ENCODE assay signal across 8 cellular contexts in genomic region chr1:39653546-39654031, GRCh38. TPM values are rescaled to one million over a fixed set of nuclear protein-coding genes. Genes with fewer than 3 reads are reported as not detected.
DNase-seq lines count a peak whose midpoint lies in the region; ATAC-seq and TF ChIP-seq lines count a peak whose summit lies in the region.

No MANE protein-coding gene starts in this region.

- POLR2A ChIA-PET in BJ (lab: Charles Lee) (interaction anchor here (0.6 kb wide), 1 partner anchor 79 kb away, joined by 3 read pairs; no protein-coding TSS in a partner anchor), HCT116 (lab: Charles Lee) (interaction anchor here (1.1 kb wide), 1 partner anchor 47 kb away, joined by 5 read pairs; no protein-coding TSS in a partner anchor)
- POLR2A ChIA-PET in activated CD4-positive, alpha-beta memory T cell treated with anti-CD3 and anti-CD28 coated beads for 36 hours (lab: Charles Lee): interaction anchor here (0.6 kb wide), 1 partner anchor 77 kb away, joined by 3 read pairs; no protein-coding TSS in a partner anchor

- TF ChIP-seq RAD21 in HCT116 (IDR thresholded peaks at IDR 0.05; ENCODE audit: low read depth): peak; percentile 91

- H3K9me2 ChIP-seq in HCT116 (ENCODE audit: insufficient read depth): no peaks in the 10 kb centered on the region

- H2BK120ac ChIP-seq in mesendoderm (ENCODE audit: low read depth, low read length): no peak overlapping the region

- H4K20me1 ChIP-seq in HCT116 (ENCODE audit: insufficient read depth): no peaks in the 10 kb centered on the region

- H3K79me1 ChIP-seq in mesendoderm (ENCODE audit: low read length): no peaks in the 10 kb centered on the region

- H3K18ac ChIP-seq in mesendoderm (ENCODE audit: low read length): no peak overlapping the region

- no peaks in the 10 kb centered on the region for H3K9me3 ChIP-seq in HCT116 (ENCODE audit: control insufficient read depth in 1 of 2, insufficient read depth in 1 of 2, low read depth in 1 of 2, low read length in 2 of 2)
- H3K9me3 ChIP-seq in effector memory CD4-positive, alpha-beta T cell (ENCODE audit: control insufficient read depth, low read length): no peaks in the 10 kb centered on the region

- BruUV-seq in HCT116 (replicated peaks; lab: Mats Ljungman, UMichigan): no TSS peak

- TF ChIP-seq POLR2A in HCT116 (IDR thresholded peaks at IDR 0.05; ENCODE audit: borderline replicate concordance, extremely low read depth, insufficient read depth, insufficient read length): no peak

- H3K4me2 ChIP-seq in HCT116 (ENCODE audit: low read length) (peak overlapping the region; percentile 38), mesendoderm (ENCODE audit: low read length) (no peak overlapping the region)

- peak overlapping the region; percentile 82 for H2AFZ ChIP-seq in HCT116 (ENCODE audit: low read depth, low read length, poor library complexity, severe bottlenecking)

- peaks cover 0 to 19% of the 10 kb centered on the region in 2 experiments; a peak in 2 of 4 replicates for H3K4me1 ChIP-seq in HCT116 (ENCODE audit: control insufficient read depth in 1 of 2, insufficient read depth in 2 of 2, low read length in 2 of 2)
- no peaks in the 10 kb centered on the region for H3K4me1 ChIP-seq in effector memory CD4-positive, alpha-beta T cell (ENCODE audit: control insufficient read depth, insufficient read depth, low read length, poor library complexity, severe bottlenecking)
- no peaks in the 10 kb centered on the region for H3K4me1 ChIP-seq in mesendoderm (ENCODE audit: control insufficient read depth, low read depth, low read length)

- no peak overlapping the region for H4K5ac ChIP-seq in mesendoderm (ENCODE audit: low read length)

- peak; percentile 92 for TF ChIP-seq CTCF in BJ (IDR thresholded peaks at IDR 0.05; ENCODE audit: insufficient read depth, low read depth, low read length)
- peak; percentile 84 to 91 (median 87) for TF ChIP-seq CTCF in HCT116 (IDR thresholded peaks at IDR 0.05 in 2 of 3, conservative IDR thresholded peaks at IDR 0.05 in 1 of 3; ENCODE audit: borderline replicate concordance in 1 of 3, insufficient read depth in 1 of 3, low read depth in 2 of 3, low read length in 2 of 3)

- peak; percentile 20 for DNase-seq in BJ (ENCODE audit: low read depth)
- DNase-seq in HCT116 (ENCODE audit: low read depth, low spot score): peak; percentile 71
- DNase-seq in NCI-H748 treated with DMSO at 0.1 percent for 48 hours (lab: John Stamatoyannopoulos, UW): peak; percentile 99
- DNase-seq in activated CD4-positive, alpha-beta memory T cell treated with anti-CD3 and anti-CD28 coated beads for 36 hours: peak; percentile 88
- DNase-seq in effector memory CD4-positive, alpha-beta T cell: peak; percentile 28 to 53 (median 46)
- peak; percentile 87 for DNase-seq in mesendoderm
- peak; percentile 43 for DNase-seq in stimulated activated CD8-positive, alpha-beta memory T cell treated with anti-CD3 and anti-CD28 coated beads, Interleukin-15, amount 100 ng/mL, for 24 hours (ENCODE audit: low read depth)

- H2BK15ac ChIP-seq in mesendoderm (replicated peaks; ENCODE audit: low read depth): no peak overlapping the region

- no peak overlapping the region for H3K4ac ChIP-seq in mesendoderm (ENCODE audit: low read depth, low read length)

- H3K27ac Mint-ChIP-seq in activated CD4-positive, alpha-beta memory T cell treated with anti-CD3 and anti-CD28 coated beads for 36 hours: no peak overlapping the region

- H3K56ac ChIP-seq in mesendoderm (ENCODE audit: low read length): no peak overlapping the region

- H3K4me3 ChIP-seq in BJ (ENCODE audit: low read depth, low read length) (no peak overlapping the region), HCT116 (replicated peaks in 1 of 2; ENCODE audit: low read depth in 1 of 2, low read length in 2 of 2) (no peak overlapping the region), mesendoderm (ENCODE audit: low read length) (no peak overlapping the region)
- no peak overlapping the region for H3K4me3 ChIP-seq in effector memory CD4-positive, alpha-beta T cell (ENCODE audit: insufficient read depth, low read depth, low read length, poor library complexity, severe bottlenecking)

- CTCF ChIA-PET in BJ (lab: Yijun Ruan, JAX): interaction anchor here (0.6 to 15.3 kb wide), 35 partner anchors 9 to 555 kb away, joined by 3 to 448 read pairs (median 5); partner anchors contain the start of genes HEYL, HPCAL4 and NT5C1A
- CTCF ChIA-PET in HCT116 (lab: Charles Lee): interaction anchor here (0.7 to 3.4 kb wide), 10 partner anchors 10 to 543 kb away, joined by 3 to 36 read pairs (median 4); partner anchors contain the start of gene HEYL
- CTCF ChIA-PET in activated CD4-positive, alpha-beta memory T cell treated with anti-CD3 and anti-CD28 coated beads for 36 hours (lab: Charles Lee): interaction anchor here (0.9 to 9.8 kb wide), 20 partner anchors 11 to 555 kb away, joined by 3 to 383 read pairs (median 5); partner anchors contain the start of genes HEYL and NT5C1A

- H3K23ac ChIP-seq in mesendoderm (ENCODE audit: low read length): no peak overlapping the region

- H4K8ac ChIP-seq in mesendoderm (ENCODE audit: low read depth, low read length): no peak overlapping the region

- WGBS in mesendoderm (ENCODE audit: extremely low coverage, insufficient coverage, low lambda C conversion rate): no CpG with 5 or more reads among the region's 8 CpGs

- H3K4me1 Mint-ChIP-seq in activated CD4-positive, alpha-beta memory T cell treated with anti-CD3 and anti-CD28 coated beads for 36 hours (ENCODE audit: low read depth): peaks cover 16% of the 10 kb centered on the region

- ATAC-seq in HCT116 (peak; percentile 69), GM18909 (IDR thresholded peaks at IDR 0.05; ENCODE audit: poor library complexity, unreplicated experiment) (no peak)

- RAD21 ChIA-PET in HCT116 (lab: Charles Lee; ENCODE audit: low non-redundant PET in 1 of 2, low total read pairs in 2 of 2, uncharacterized antibody in 2 of 2, unreplicated experiment in 2 of 2): interaction anchor here (1.3 to 1.6 kb wide), 2 partner anchors 47 kb away, joined by 5 to 7 read pairs; no protein-coding TSS in a partner anchor

- H3K9ac ChIP-seq in HCT116 (ENCODE audit: low read length): no peak overlapping the region
- H3K9ac ChIP-seq in mesendoderm (ENCODE audit: low read length): no peak overlapping the region

- H3K36me3 ChIP-seq in BJ (ENCODE audit: control insufficient read depth, insufficient read depth, low read length): no peaks in the 10 kb centered on the region
- H3K36me3 ChIP-seq in HCT116 (ENCODE audit: control insufficient read depth in 1 of 2, insufficient read depth in 2 of 2, low read length in 2 of 2): no peaks in the 10 kb centered on the region
- no peaks in the 10 kb centered on the region for H3K36me3 ChIP-seq in effector memory CD4-positive, alpha-beta T cell (ENCODE audit: control insufficient read depth, insufficient read depth, low read length)
- no peaks in the 10 kb centered on the region for H3K36me3 ChIP-seq in mesendoderm (ENCODE audit: control insufficient read depth, insufficient read depth, low read length)

- H3K27me3 ChIP-seq in BJ (ENCODE audit: control insufficient read depth, insufficient read depth, low read length): peaks cover 6% of the 10 kb centered on the region
- H3K27me3 ChIP-seq in HCT116 (ENCODE audit: insufficient read depth, low read length): no peaks in the 10 kb centered on the region
- H3K27me3 ChIP-seq in effector memory CD4-positive, alpha-beta T cell (replicated peaks; ENCODE audit: control insufficient read depth, insufficient read depth, low read length, poor library complexity, severe bottlenecking): no peaks in the 10 kb centered on the region
- H3K27me3 ChIP-seq in mesendoderm (ENCODE audit: insufficient read depth, low read length, poor library complexity): no peaks in the 10 kb centered on the region

- H3K79me2 ChIP-seq in HCT116 (ENCODE audit: insufficient read depth, low read length) (no peaks in the 10 kb centered on the region), mesendoderm (ENCODE audit: control insufficient read depth, insufficient read depth, low read length) (no peaks in the 10 kb centered on the region)

- no peak overlapping the region for H3K4me3 Mint-ChIP-seq in activated CD4-positive, alpha-beta memory T cell treated with anti-CD3 and anti-CD28 coated beads for 36 hours

- no peaks in the 10 kb centered on the region for H3K9me3 Mint-ChIP-seq in activated CD4-positive, alpha-beta memory T cell treated with anti-CD3 and anti-CD28 coated beads for 36 hours

- intact Hi-C loops in HCT116 (cut with micrococcal nuclease): loop anchor here (1.0 to 2.0 kb wide), 2 partner anchors 47 to 551 kb away; no protein-coding TSS in a partner anchor
- intact Hi-C loops in activated CD4-positive, alpha-beta memory T cell treated with anti-CD3 and anti-CD28 coated beads for 36 hours (cut with micrococcal nuclease): loop anchor here (1.0 to 5.0 kb wide), 2 partner anchors 47 to 64 kb away; no protein-coding TSS in a partner anchor

- no peak overlapping the region for H2BK5ac ChIP-seq in mesendoderm (ENCODE audit: low read length)

- H2AK5ac ChIP-seq in mesendoderm (ENCODE audit: low read length): no peak overlapping the region

- H3K27ac ChIP-seq in HCT116 (ENCODE audit: low read depth, low read length): no peak overlapping the region
- no peak overlapping the region for H3K27ac ChIP-seq in effector memory CD4-positive, alpha-beta T cell (ENCODE audit: insufficient read depth, low read length, poor library complexity, severe bottlenecking)
- no peak overlapping the region for H3K27ac ChIP-seq in mesendoderm (ENCODE audit: low read depth, low read length)

- no peaks in the 10 kb centered on the region for H3K36me3 Mint-ChIP-seq in activated CD4-positive, alpha-beta memory T cell treated with anti-CD3 and anti-CD28 coated beads for 36 hours

- peaks cover 12% of the 10 kb centered on the region for H3K27me3 Mint-ChIP-seq in activated CD4-positive, alpha-beta memory T cell treated with anti-CD3 and anti-CD28 coated beads for 36 hours

RNA-seq across cellular contexts. Expression of gene HEYL, which starts 14.1 kb away (rescaled TPM):
- 0.16 and 0.50 TPM in 2 replicates for polyA plus RNA-seq in BJ (2011; rRNA removed)
- 0.19 and 0.26 TPM in 2 replicates for polyA minus RNA-seq in BJ (2011; rRNA and poly(A)+ RNA removed)
- total RNA-seq in HCT116 (2021; ENCODE audit: unreplicated experiment): 8.8 TPM
- 6.4 and 8.6 TPM in 2 replicates for polyA plus RNA-seq in HCT116 (2012)
- under 1 TPM; 0.19 TPM for total RNA-seq in activated CD4-positive, alpha-beta memory T cell treated with anti-CD3 and anti-CD28 coated beads for 36 hours
- polyA plus RNA-seq in mesendoderm (2013, experiment 1 of 2): 0.41 TPM
- 0.41 TPM for polyA plus RNA-seq in mesendoderm (2013, experiment 2 of 2)

RNA-seq across cellular contexts. Expression of gene NT5C1A, which starts 18.3 kb away (rescaled TPM):
- not detected in 2 replicates for polyA plus RNA-seq in BJ (2011; rRNA removed)
- not detected in 2 replicates for polyA minus RNA-seq in BJ (2011; rRNA and poly(A)+ RNA removed)
- total RNA-seq in HCT116 (2021; ENCODE audit: unreplicated experiment): not detected
- polyA plus RNA-seq in HCT116 (2012): not detected in 2 replicates
- not detected for total RNA-seq in activated CD4-positive, alpha-beta memory T cell treated with anti-CD3 and anti-CD28 coated beads for 36 hours
- not detected for polyA plus RNA-seq in mesendoderm (2013, experiment 1 of 2)
- not detected for polyA plus RNA-seq in mesendoderm (2013, experiment 2 of 2)

RNA-seq across cellular contexts. Expression of gene HPCAL4, which starts 37.6 kb away (rescaled TPM):
- polyA plus RNA-seq in BJ (2011; rRNA removed): not detected in 2 replicates
- polyA minus RNA-seq in BJ (2011; rRNA and poly(A)+ RNA removed): not detected in 2 replicates
- 5.2 TPM for total RNA-seq in HCT116 (2021; ENCODE audit: unreplicated experiment)
- 3.3 and 3.8 TPM in 2 replicates for polyA plus RNA-seq in HCT116 (2012)
- total RNA-seq in activated CD4-positive, alpha-beta memory T cell treated with anti-CD3 and anti-CD28 coated beads for 36 hours: under 1 TPM; 0.43 to 0.61 TPM
- 0.07 TPM for polyA plus RNA-seq in mesendoderm (2013, experiment 1 of 2)
- polyA plus RNA-seq in mesendoderm (2013, experiment 2 of 2): 0.06 TPM

Comparison
In these comparisons a context has a peak if more than half of its experiments do, and no peak if none do; other contexts are left out.
1. DNase-seq: peak in every context shown above with its lines; median percentile 99 in NCI-H748 treated with DMSO at 0.1 percent for 48 hours; 88 in activated CD4-positive, alpha-beta memory T cell treated with anti-CD3 and anti-CD28 coated beads for 36 hours; 87 in mesendoderm; 71 in HCT116; 46 in effector memory CD4-positive, alpha-beta T cell; 43 in stimulated activated CD8-positive, alpha-beta memory T cell treated with anti-CD3 and anti-CD28 coated beads, Interleukin-15, amount 100 ng/mL, for 24 hours; 20 in BJ.